Comparison of ENCODE assay signal across 7 cellular contexts in the genomic region with DNA sequence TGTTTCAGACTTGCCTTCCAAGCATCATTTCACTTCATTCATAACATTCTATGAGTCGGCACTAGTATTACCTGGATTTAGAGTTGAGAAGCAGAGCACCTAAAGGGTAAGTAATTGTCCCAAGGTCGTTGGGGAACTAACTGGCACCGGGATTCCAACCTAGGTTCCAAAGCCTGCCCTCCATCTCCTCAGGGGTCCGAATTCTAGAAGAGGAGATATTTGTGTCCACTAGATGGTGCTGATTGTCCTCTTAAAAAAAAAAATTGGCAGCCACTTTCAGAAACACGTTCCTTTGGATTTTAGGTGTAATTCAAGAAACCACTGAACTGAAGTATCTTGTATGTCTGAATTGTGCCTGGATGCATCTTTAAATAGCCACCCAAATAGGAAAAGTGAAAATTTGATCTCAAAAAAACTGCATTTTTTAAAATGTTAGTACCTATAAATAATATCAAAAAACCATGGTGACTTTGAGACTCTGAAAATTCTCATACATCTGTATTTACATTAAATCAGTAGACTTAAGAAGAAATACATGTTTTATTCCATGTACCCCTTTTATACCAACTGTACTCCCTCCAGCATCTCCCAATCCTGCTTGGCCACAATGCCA. TPM values are rescaled to one million over a fixed set of nuclear protein-coding genes. Genes with fewer than 3 reads are reported as not detected.
DNase-seq lines count a peak whose midpoint lies in the region; ATAC-seq, FAIRE-seq and TF ChIP-seq lines count a peak whose summit lies in the region.

No MANE protein-coding gene starts in this region.

- intact Hi-C loops in Panc1 (cut with micrococcal nuclease; ENCODE audit: unreplicated experiment), result loop anchor here (2.0 to 10.0 kb wide), 2 partner anchors 88 to 248 kb away; a partner anchor contains a TSS

- POLR2A ChIA-PET in Panc1 (lab: Charles Lee), result no interaction called here

- CTCF ChIA-PET in Panc1 (lab: Charles Lee), result no interaction called here

- H3F3A ChIP-seq in neural progenitor cell (ENCODE audit: low read depth), result peaks cover 22% of the 10 kb centered on the region

- no peaks in the 10 kb centered on the region for H4K20me1 ChIP-seq in neural progenitor cell (ENCODE audit: low read depth)

- H3K4me3 Mint-ChIP-seq in neural progenitor cell, result peak overlapping the region; percentile 51

- peak overlapping the region; percentile 24 for H3K27ac Mint-ChIP-seq in neural progenitor cell

- H3K9ac ChIP-seq in neural progenitor cell, result no peak overlapping the region

- no peak for DNase-seq in Panc1 (ENCODE audit: low read depth, low spot score)
- peak; percentile 80 for DNase-seq in neural progenitor cell (ENCODE audit: low spot score)

- H3K27me3 ChIP-seq in Panc1 (ENCODE audit: control insufficient read depth, insufficient read depth, low read length) (no peaks in the 10 kb centered on the region), neural progenitor cell (no peaks in the 10 kb centered on the region)

- peak; percentile 75 for TF ChIP-seq CTCF in LNCAP (IDR thresholded peaks at IDR 0.05)
- peak; percentile 79 for TF ChIP-seq CTCF in Panc1 (IDR thresholded peaks at IDR 0.05)
- peak; percentile 74 for TF ChIP-seq CTCF in neural progenitor cell (IDR thresholded peaks at IDR 0.05)

- no peaks in the 10 kb centered on the region for H3K9me3 ChIP-seq in Panc1 (ENCODE audit: control insufficient read depth, insufficient read depth, low read depth, low read length)
- no peaks in the 10 kb centered on the region for H3K9me3 ChIP-seq in neural progenitor cell (ENCODE audit: low read depth)

- no peak overlapping the region for H2AFZ ChIP-seq in neural progenitor cell (replicated peaks)

- H3K79me2 ChIP-seq in neural progenitor cell (ENCODE audit: low read depth), result peaks cover 14% of the 10 kb centered on the region

- peak overlapping the region; percentile 7 for H3K4me2 ChIP-seq in neural progenitor cell

- H3K27me3 Mint-ChIP-seq in neural progenitor cell (ENCODE audit: insufficient read depth, low read depth), result no peaks in the 10 kb centered on the region

- H3K9me3 Mint-ChIP-seq in neural progenitor cell, result no peaks in the 10 kb centered on the region

- ATAC-seq in Panc1 (no peak), GM19324 (IDR thresholded peaks at IDR 0.05; ENCODE audit: low FRiP score, unreplicated experiment) (no peak), GM18502 (IDR thresholded peaks at IDR 0.05; ENCODE audit: poor library complexity, unreplicated experiment) (no peak)

- H3K4me3 ChIP-seq in Panc1 (ENCODE audit: low read depth in 2 of 2, low read length in 2 of 2), result no peak overlapping the region
- H3K4me3 ChIP-seq in neural progenitor cell, result no peak overlapping the region

- FAIRE-seq in G401.6 (lab: Jason Lieb, UNC) (peak; percentile 87), endometrium (lab: Jason Lieb, UNC) (peak; percentile 57)

- H3K4me1 ChIP-seq in Panc1 (ENCODE audit: control insufficient read depth, insufficient read depth, low read length) (peaks cover 36% of the 10 kb centered on the region), neural progenitor cell (peaks cover 23% of the 10 kb centered on the region)

- in situ Hi-C loops in Panc1 (cut with HindIII; ENCODE audit: low pct_unique_long_range_greater_than_20kb, low sequenced_read_pairs), result no loop called here

- peaks cover 55% of the 10 kb centered on the region for H3K4me1 Mint-ChIP-seq in neural progenitor cell

- BruUV-seq in Panc1 (replicated peaks; lab: Mats Ljungman, UMichigan), result no TSS peak

- no peaks in the 10 kb centered on the region for H3K36me3 Mint-ChIP-seq in neural progenitor cell

- H3K27ac ChIP-seq in Panc1 (ENCODE audit: low read length) (no peak overlapping the region), neural progenitor cell (no peak overlapping the region)

- no peaks in the 10 kb centered on the region for H3K36me3 ChIP-seq in Panc1 (ENCODE audit: control insufficient read depth, insufficient read depth, low read length)
- no peaks in the 10 kb centered on the region for H3K36me3 ChIP-seq in neural progenitor cell

RNA-seq across cellular contexts. Expression of a gene that starts 3.9 kb away (rescaled TPM):
- total RNA-seq in Panc1 (2021; ENCODE audit: unreplicated experiment) (1.4 TPM), neural progenitor cell (ENCODE audit: low replicate concordance) (2.1 and 2.5 TPM in 2 replicates)
- polyA plus RNA-seq in Panc1 (2012; ENCODE audit: insufficient read length), result 0.96 TPM
